ENCODE assay signal across 32 cellular contexts in genomic region chr7:112014347-112014746, GRCh38.
"Had no signal": no experiment of that assay in that cellular context is flagged by ENCODE, and none has a peak within 500 bp of the region (broad histone marks: within the 10 kb centered on the region; RNA-seq: fewer than 3 reads in every experiment).

No MANE protein-coding gene starts in this region.

- H3K4me1 ChIP-seq: SJCRH30 had no signal

- H3K27me3 ChIP-seq: SJCRH30 had no signal

- H3K4me3 ChIP-seq: PC-9, SJCRH30, SK-N-MC had no signal

- DNase-seq: Karpas-422, KBM-7, MM.1S, MV-4-11, NCI-H1092, NCI-H1105, NCI-H1417 treated with DMSO at 0.1 percent for 48 hours, NCI-H1436 treated with DMSO at 0.1 percent for 48 hours, NCI-H1694 treated with DMSO at 0.1 percent for 48 hours, NCI-H187 treated with DMSO at 0.1 percent for 48 hours, NCI-H2029, NCI-H2081, NCI-H2171 treated with DMSO at 0.1 percent for 48 hours, NCI-H2227 treated with DMSO at 0.1 percent for 48 hours, NCI-H446 treated with DMSO at 0.1 percent for 48 hours, NCI-H510A, NCI-H524, NCI-H526, NCI-H69, NCI-H748 treated with DMSO at 0.1 percent for 48 hours, NCI-H82, PC-9, SHP77, SIG-M5, SJCRH30 had no signal

- H3K36me3 ChIP-seq: SJCRH30 had no signal

- ATAC-seq: Panc1, Right ventricle myocardium inferior, SK-N-SH treated with all-trans-retinoic acid at 6 μM for 48 hours had no signal

- FAIRE-seq: RCC 7860 had no signal

- H3K27ac ChIP-seq: KMS-11, PC-9, RWPE1, SJCRH30, SK-N-MC had no signal
